Comparison of ENCODE assay signal across 1 cellular context in the genomic region with DNA sequence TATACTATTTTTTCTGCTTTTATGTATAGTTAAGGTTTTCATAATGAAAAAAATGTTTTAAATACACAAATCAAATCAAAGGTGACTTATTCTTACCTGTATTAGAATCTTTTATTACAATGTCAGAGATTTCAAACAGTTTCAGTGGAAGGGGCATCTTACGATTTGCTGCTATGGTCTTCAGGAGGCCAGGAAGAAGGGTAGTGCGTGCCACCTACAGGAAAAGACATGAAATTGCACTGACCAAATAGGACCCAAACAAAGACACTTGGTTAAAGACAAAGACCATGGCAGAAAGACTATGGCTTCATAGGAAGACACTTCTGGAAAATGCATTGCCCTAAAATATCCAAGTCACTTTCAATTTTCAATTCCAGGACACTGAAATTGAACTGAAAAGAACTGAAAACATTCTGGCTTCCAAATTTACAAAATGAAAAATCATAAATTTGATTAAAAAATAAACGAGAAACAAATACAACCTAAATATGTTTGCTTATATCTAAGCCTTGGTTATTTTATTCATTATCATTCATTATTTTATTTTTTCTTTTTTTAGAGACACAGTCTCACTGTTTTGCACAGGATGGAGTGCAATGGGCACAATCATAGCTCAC.
TF ChIP-seq lines count a peak whose summit lies in the region.

No MANE protein-coding gene starts in this region.

TF ChIP-seq in GM23338, 12 proteins besides CTCF, POLR2A, EP300 and RAD21:
- TF ChIP-seq ZNF462 (CRISPR knock-in tag; IDR thresholded peaks at IDR 0.05): no peak
- TF ChIP-seq STAT1 (IDR thresholded peaks at IDR 0.05; ENCODE audit: unreplicated experiment): no peak
- no peak for TF ChIP-seq ZNF331 (CRISPR knock-in tag; IDR thresholded peaks at IDR 0.05; ENCODE audit: low read depth)
- TF ChIP-seq CREB1 (CRISPR knock-in tag; IDR thresholded peaks at IDR 0.05; ENCODE audit: low read depth): no peak
- TF ChIP-seq EZH2phosphoT487 (IDR thresholded peaks at IDR 0.05; ENCODE audit: unreplicated experiment): no peak
- TF ChIP-seq ZNF114 (CRISPR knock-in tag; IDR thresholded peaks at IDR 0.05): no peak
- TF ChIP-seq EZH2 (IDR thresholded peaks at IDR 0.05; ENCODE audit: low read depth, unreplicated experiment): no peak
- no peak for TF ChIP-seq POLR2AphosphoS5 (IDR thresholded peaks at IDR 0.05; ENCODE audit: low read depth)
- TF ChIP-seq NANOG (IDR thresholded peaks at IDR 0.05; ENCODE audit: borderline replicate concordance): no peak
- no peak for TF ChIP-seq REST (IDR thresholded peaks at IDR 0.05; ENCODE audit: unreplicated experiment)
- no peak for TF ChIP-seq JUNB (IDR thresholded peaks at IDR 0.05; ENCODE audit: unreplicated experiment)
- no peak for TF ChIP-seq ETS1 (IDR thresholded peaks at IDR 0.05)
